30 cellular contexts compared by ENCODE assay signal in the genomic region with DNA sequence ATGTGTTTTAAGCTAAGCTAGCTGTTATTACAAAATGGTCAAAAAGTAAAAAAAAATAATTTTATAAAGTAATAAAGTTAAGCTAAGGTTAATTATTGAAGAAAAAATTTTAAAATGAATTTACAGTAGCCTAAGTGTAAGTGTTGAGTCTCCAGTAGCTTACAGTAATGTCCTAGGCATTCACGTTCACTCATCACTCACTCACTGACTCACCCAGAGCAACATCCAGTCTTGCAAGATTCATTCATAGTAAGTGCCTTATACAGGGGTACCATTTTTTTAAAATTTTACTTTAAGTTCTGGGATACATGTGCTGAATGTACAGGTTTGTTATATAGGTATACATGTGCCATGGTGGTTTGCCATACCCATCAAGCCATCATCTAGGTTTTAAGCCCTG. TPM values are rescaled to one million over a fixed set of nuclear protein-coding genes. Genes with fewer than 3 reads are reported as not detected.
"Had no signal": no experiment of that assay in that cellular context is flagged by ENCODE, and none has a peak within 500 bp of the region (broad histone marks: within the 10 kb centered on the region; RNA-seq: fewer than 3 reads in every experiment).

No MANE protein-coding gene starts in this region.

- H3K36me3 Mint-ChIP-seq: activated naive CD4-positive, alpha-beta T cell treated with anti-CD3 and anti-CD28 coated beads, Interleukin-2, amount 50 U/mL, for 72 hours; brain; naive thymus-derived CD4-positive, alpha-beta T cell; neural progenitor cell; stimulated activated effector memory CD8-positive, alpha-beta T cell treated with anti-CD3 and anti-CD28 coated beads, Interleukin-12 subunit alpha, Interleukin-12 subunit beta, amount 100 ng/mL, for 72 hours had no signal

- H2AFZ ChIP-seq: neural progenitor cell had no signal

- H3K4me3 ChIP-seq: esophagus muscularis mucosa, gastroesophageal sphincter, heart right ventricle, left lung, lung, neural progenitor cell, tibial nerve, uterus had no signal

- DNase-seq: activated CD4-positive, alpha-beta T cell treated with anti-CD3 and anti-CD28 coated beads, Interleukin-2, amount 10 ng/mL, durations not matched to agents 7 days and 5 days; activated CD4-positive, CD25-positive, alpha-beta regulatory T cell treated with anti-CD3 and anti-CD28 coated beads, Interleukin-2, amount 50 U/mL, for 72 hours; activated CD8-positive, alpha-beta T cell treated with anti-CD3 and anti-CD28 coated beads, Interleukin-2, amount 10 ng/mL, durations not matched to agents 7 days and 5 days; activated gamma-delta T cell treated with Interleukin-2 at 50 U/mL for 16 hours; aorta; central memory CD4-positive, alpha-beta T cell; effector memory CD4-positive, alpha-beta T cell; heart right ventricle; kidney; left lung; naive thymus-derived CD4-positive, alpha-beta T cell; posterior cingulate gyrus; small intestine; stimulated activated CD4-positive, alpha-beta T cell treated with anti-CD3 and anti-CD28 coated beads, Interleukin-2, amount 100 ng/mL, for 24 hours; stimulated activated naive CD8-positive, alpha-beta T cell treated with anti-CD3 and anti-CD28 coated beads, Interleukin-15, amount 100 ng/mL, for 72 hours; uterus; WERI-Rb-1 had no signal

- H3K9me3 ChIP-seq: esophagus muscularis mucosa, gastroesophageal sphincter, heart right ventricle, left lung, tibial nerve, uterus had no signal

- H3K9me3 Mint-ChIP-seq: activated CD4-positive, alpha-beta T cell treated with anti-CD3 and anti-CD28 coated beads, Interleukin-2, amount 10 ng/mL, durations not matched to agents 7 days and 5 days; activated naive CD4-positive, alpha-beta T cell treated with anti-CD3 and anti-CD28 coated beads, Interleukin-2, amount 50 U/mL, for 72 hours; neural progenitor cell; stimulated activated effector memory CD8-positive, alpha-beta T cell treated with anti-CD3 and anti-CD28 coated beads, Interleukin-12 subunit alpha, Interleukin-12 subunit beta, amount 100 ng/mL, for 72 hours; stimulated activated naive CD8-positive, alpha-beta T cell treated with anti-CD3 and anti-CD28 coated beads, Interleukin-15, amount 100 ng/mL, for 72 hours; T-helper 2 cell treated with Interferon-gamma antibody and Interleukin-4, amounts not matched to agents 5 μg/mL and 100 μg/mL, for 36 hours had no signal

- H3K27me3 ChIP-seq: esophagus muscularis mucosa, gastroesophageal sphincter, heart right ventricle, left lung, neural progenitor cell, tibial nerve, uterus had no signal

- H3K4me1 Mint-ChIP-seq: activated CD4-positive, alpha-beta T cell treated with anti-CD3 and anti-CD28 coated beads, Interleukin-2, amount 10 ng/mL, durations not matched to agents 7 days and 5 days; brain; naive thymus-derived CD4-positive, alpha-beta T cell; stimulated activated effector memory CD8-positive, alpha-beta T cell treated with anti-CD3 and anti-CD28 coated beads, Interleukin-12 subunit alpha, Interleukin-12 subunit beta, amount 100 ng/mL, for 72 hours; stimulated activated naive CD8-positive, alpha-beta T cell treated with anti-CD3 and anti-CD28 coated beads, Interleukin-15, amount 100 ng/mL, for 72 hours had no signal

- H3K4me1 ChIP-seq: esophagus muscularis mucosa, gastroesophageal sphincter, heart right ventricle, left lung, neural progenitor cell, tibial nerve, uterus had no signal

- H3K9ac ChIP-seq: neural progenitor cell had no signal

- H3K27ac Mint-ChIP-seq: activated CD4-positive, alpha-beta T cell treated with anti-CD3 and anti-CD28 coated beads, Interleukin-2, amount 10 ng/mL, durations not matched to agents 7 days and 5 days; activated CD8-positive, alpha-beta T cell treated with anti-CD3 and anti-CD28 coated beads, Interleukin-2, amount 10 ng/mL, durations not matched to agents 7 days and 5 days; activated naive CD4-positive, alpha-beta T cell treated with anti-CD3 and anti-CD28 coated beads, Interleukin-2, amount 50 U/mL, for 72 hours; brain; naive thymus-derived CD4-positive, alpha-beta T cell; neural progenitor cell; stimulated activated effector memory CD8-positive, alpha-beta T cell treated with anti-CD3 and anti-CD28 coated beads, Interleukin-12 subunit alpha, Interleukin-12 subunit beta, amount 100 ng/mL, for 72 hours; T-helper 2 cell treated with Interferon-gamma antibody and Interleukin-4, amounts not matched to agents 5 μg/mL and 100 μg/mL, for 36 hours had no signal

- H3K4me2 ChIP-seq: neural progenitor cell had no signal

- H3K27ac ChIP-seq: esophagus muscularis mucosa, gastroesophageal sphincter, heart right ventricle, left lung, neural progenitor cell, tibial nerve, uterus, WERI-Rb-1 had no signal

- H3K36me3 ChIP-seq: esophagus muscularis mucosa, gastroesophageal sphincter, heart right ventricle, left lung, neural progenitor cell, tibial nerve, uterus, WERI-Rb-1 had no signal

- H3K4me3 Mint-ChIP-seq: activated CD4-positive, alpha-beta T cell treated with anti-CD3 and anti-CD28 coated beads, Interleukin-2, amount 10 ng/mL, durations not matched to agents 7 days and 5 days; activated CD8-positive, alpha-beta T cell treated with anti-CD3 and anti-CD28 coated beads, Interleukin-2, amount 10 ng/mL, durations not matched to agents 7 days and 5 days; brain; naive thymus-derived CD4-positive, alpha-beta T cell; neural progenitor cell; stimulated activated effector memory CD8-positive, alpha-beta T cell treated with anti-CD3 and anti-CD28 coated beads, Interleukin-12 subunit alpha, Interleukin-12 subunit beta, amount 100 ng/mL, for 72 hours; stimulated activated naive CD8-positive, alpha-beta T cell treated with anti-CD3 and anti-CD28 coated beads, Interleukin-15, amount 100 ng/mL, for 72 hours; T-helper 2 cell treated with Interferon-gamma antibody and Interleukin-4, amounts not matched to agents 5 μg/mL and 100 μg/mL, for 36 hours had no signal

- ATAC-seq: activated CD8-positive, alpha-beta T cell treated with anti-CD3 and anti-CD28 coated beads, Interleukin-2, amount 10 ng/mL, durations not matched to agents 7 days and 5 days; activated naive CD4-positive, alpha-beta T cell treated with anti-CD3 and anti-CD28 coated beads, Interleukin-2, amount 50 U/mL, for 72 hours; gastroesophageal sphincter; heart right ventricle; left lung; naive thymus-derived CD4-positive, alpha-beta T cell; sciatic nerve; stimulated activated effector memory CD8-positive, alpha-beta T cell treated with anti-CD3 and anti-CD28 coated beads, Interleukin-12 subunit alpha, Interleukin-12 subunit beta, amount 100 ng/mL, for 72 hours; stimulated activated naive CD8-positive, alpha-beta T cell treated with anti-CD3 and anti-CD28 coated beads, Interleukin-15, amount 100 ng/mL, for 72 hours had no signal

RNA-seq across cellular contexts. Expression of a gene that starts 11.6 kb away (rescaled TPM):
- total RNA-seq: activated CD4-positive, alpha-beta T cell treated with anti-CD3 and anti-CD28 coated beads, Interleukin-2, amount 10 ng/mL, durations not matched to agents 7 days and 5 days; activated CD8-positive, alpha-beta T cell treated with anti-CD3 and anti-CD28 coated beads, Interleukin-2, amount 10 ng/mL, durations not matched to agents 7 days and 5 days; activated naive CD4-positive, alpha-beta T cell treated with anti-CD3 and anti-CD28 coated beads, Interleukin-2, amount 50 U/mL, for 72 hours; aorta; dermis microvascular lymphatic vessel endothelial cell; esophagus muscularis mucosa; gastroesophageal sphincter; heart right ventricle; kidney; left lung; lung; naive thymus-derived CD4-positive, alpha-beta T cell; omental fat pad; sciatic nerve; tibial nerve; uterus had no signal
- polyA plus RNA-seq: adipose tissue; aorta; heart right ventricle; lung; naive thymus-derived CD4-positive, alpha-beta T cell; small intestine had no signal

RNA-seq across cellular contexts. Expression of a gene that starts 34.8 kb away (rescaled TPM):
- total RNA-seq: activated CD4-positive, alpha-beta T cell treated with anti-CD3 and anti-CD28 coated beads, Interleukin-2, amount 10 ng/mL, durations not matched to agents 7 days and 5 days; activated CD8-positive, alpha-beta T cell treated with anti-CD3 and anti-CD28 coated beads, Interleukin-2, amount 10 ng/mL, durations not matched to agents 7 days and 5 days; activated naive CD4-positive, alpha-beta T cell treated with anti-CD3 and anti-CD28 coated beads, Interleukin-2, amount 50 U/mL, for 72 hours; aorta; dermis microvascular lymphatic vessel endothelial cell; esophagus muscularis mucosa; gastroesophageal sphincter; heart right ventricle; kidney; left lung; lung; naive thymus-derived CD4-positive, alpha-beta T cell; omental fat pad; sciatic nerve; tibial nerve; uterus had no signal
- polyA plus RNA-seq: adipose tissue; aorta; heart right ventricle; lung; naive thymus-derived CD4-positive, alpha-beta T cell; small intestine had no signal

RNA-seq across cellular contexts. Expression of a gene that starts 41.5 kb away (rescaled TPM):
- total RNA-seq: activated CD4-positive, alpha-beta T cell treated with anti-CD3 and anti-CD28 coated beads, Interleukin-2, amount 10 ng/mL, durations not matched to agents 7 days and 5 days; activated CD8-positive, alpha-beta T cell treated with anti-CD3 and anti-CD28 coated beads, Interleukin-2, amount 10 ng/mL, durations not matched to agents 7 days and 5 days; activated naive CD4-positive, alpha-beta T cell treated with anti-CD3 and anti-CD28 coated beads, Interleukin-2, amount 50 U/mL, for 72 hours; aorta; dermis microvascular lymphatic vessel endothelial cell; esophagus muscularis mucosa; gastroesophageal sphincter; heart right ventricle; kidney; left lung; naive thymus-derived CD4-positive, alpha-beta T cell; omental fat pad; sciatic nerve; tibial nerve; uterus had no signal
- polyA plus RNA-seq: adipose tissue; aorta; heart right ventricle; lung; naive thymus-derived CD4-positive, alpha-beta T cell; small intestine had no signal

RNA-seq across cellular contexts. Expression of a gene that starts 51.1 kb away (rescaled TPM):
- total RNA-seq: activated CD4-positive, alpha-beta T cell treated with anti-CD3 and anti-CD28 coated beads, Interleukin-2, amount 10 ng/mL, durations not matched to agents 7 days and 5 days; activated CD8-positive, alpha-beta T cell treated with anti-CD3 and anti-CD28 coated beads, Interleukin-2, amount 10 ng/mL, durations not matched to agents 7 days and 5 days; activated naive CD4-positive, alpha-beta T cell treated with anti-CD3 and anti-CD28 coated beads, Interleukin-2, amount 50 U/mL, for 72 hours; aorta; dermis microvascular lymphatic vessel endothelial cell; esophagus muscularis mucosa; gastroesophageal sphincter; kidney; omental fat pad; tibial nerve; uterus had no signal
- polyA plus RNA-seq: aorta; heart right ventricle; naive thymus-derived CD4-positive, alpha-beta T cell; small intestine had no signal
